ENCODE assay signal across 1 cellular context in genomic region chr16:21284414-21284813, GRCh38.
TF ChIP-seq lines count a peak whose summit lies in the region.

No MANE protein-coding gene starts in this region.

TF ChIP-seq in IMR-90, 13 proteins besides CTCF, POLR2A, EP300 and RAD21 (continued from another document):
- TF ChIP-seq NFE2L2 (IDR thresholded peaks at IDR 0.05; ENCODE audit: low read depth, low read length) (no peak), ELK1 (IDR thresholded peaks at IDR 0.05; ENCODE audit: borderline replicate concordance, low read depth, low read length) (no peak), RFX5 (IDR thresholded peaks at IDR 0.05; ENCODE audit: low read depth, low read length) (no peak), CEBPB (IDR thresholded peaks at IDR 0.05; ENCODE audit: low read depth, low read length) (no peak)
TF ChIP-seq in IMR-90: peak in this region for 0.
